11 cellular contexts compared by ENCODE assay signal in genomic region chr6:147287869-147288271, GRCh38.
A peak's percentile ranks its signal among the peaks of the same experiment; 100 is the strongest.
DNase-seq lines count a peak whose midpoint lies in the region; ATAC-seq and TF ChIP-seq lines count a peak whose summit lies in the region.
"Had no signal": no experiment of that assay in that cellular context is flagged by ENCODE, and none has a peak within 500 bp of the region (broad histone marks: within the 10 kb centered on the region; RNA-seq: fewer than 3 reads in every experiment).

No MANE protein-coding gene starts in this region.

- DNase-seq in A172 (ENCODE audit: low spot score) (peak; percentile 55), HS-27A (ENCODE audit: low read depth) (peak; percentile 9), amniotic stem cell (lab: John Stamatoyannopoulos, UW) (peak; percentile 39), glomerular visceral epithelial cell (ENCODE audit: extremely low spot score) (peak; percentile 36), tibial nerve (ENCODE audit: low spot score in 2 of 2) (no peak), NCI-H748 treated with DMSO at 0.1 percent for 48 hours (lab: John Stamatoyannopoulos, UW) (no peak)
- DNase-seq: AML-193; naive thymus-derived CD4-positive, alpha-beta T cell had no signal

- peaks cover 0 to 12% (median 2%) of the 10 kb centered on the region in 4 donors for H3K4me1 ChIP-seq in tibial nerve

- no peak for TF ChIP-seq EP300 in tibial nerve (IDR thresholded peaks at IDR 0.05)

- no peak for TF ChIP-seq CTCF in tibial nerve (IDR thresholded peaks at IDR 0.05)

- 67 to 75% methylated on average over 3 of the region's 3 CpGs for WGBS in tibial nerve, 2 donors

- ATAC-seq in GM21786 (IDR thresholded peaks at IDR 0.05; ENCODE audit: unreplicated experiment) (no peak), HG02798 (IDR thresholded peaks at IDR 0.05; ENCODE audit: poor library complexity, unreplicated experiment) (no peak)
- ATAC-seq: activated naive CD4-positive, alpha-beta T cell treated with anti-CD3 and anti-CD28 coated beads, Interleukin-2, amount 50 U/mL, for 72 hours; naive thymus-derived CD4-positive, alpha-beta T cell had no signal

- TF ChIP-seq POLR2A in tibial nerve (IDR thresholded peaks at IDR 0.05): no peak

- no peak overlapping the region for H3K4me3 ChIP-seq in tibial nerve

- peaks cover 0 to 11% (median 0%) of the 10 kb centered on the region in 3 donors for H3K36me3 ChIP-seq in tibial nerve

- no peaks in the 10 kb centered on the region for H3K9me3 ChIP-seq in tibial nerve

- H3K27ac ChIP-seq in tibial nerve: peak overlapping the region in 1 of 4 donors; percentile 23

- no peaks in the 10 kb centered on the region for H3K27me3 ChIP-seq in tibial nerve

Comparison
In these comparisons a context has a peak if more than half of its experiments do, and no peak if none do; other contexts are left out.
1. DNase-seq: peak in A172 (single experiment), HS-27A (single experiment), amniotic stem cell (single experiment) and glomerular visceral epithelial cell (single experiment); none in tibial nerve (0 of 2) and NCI-H748 treated with DMSO at 0.1 percent for 48 hours (single experiment).